19 cellular contexts compared by ENCODE assay signal in genomic region chr5:171697591-171698102, GRCh38.
DNase-seq lines count a peak whose midpoint lies in the region; ATAC-seq, FAIRE-seq and TF ChIP-seq lines count a peak whose summit lies in the region.
"Had no signal": no experiment of that assay in that cellular context is flagged by ENCODE, and none has a peak within 500 bp of the region (broad histone marks: within the 10 kb centered on the region; RNA-seq: fewer than 3 reads in every experiment).

No MANE protein-coding gene starts in this region.

- no peaks in the 10 kb centered on the region for H3K36me3 Mint-ChIP-seq in naive thymus-derived CD4-positive, alpha-beta T cell
- no peaks in the 10 kb centered on the region for H3K36me3 Mint-ChIP-seq in WTC11

- no peak overlapping the region for H3K27ac ChIP-seq in GM12878 (ENCODE audit: control insufficient read depth, insufficient read depth)
- no peak overlapping the region for H3K27ac ChIP-seq in naive thymus-derived CD4-positive, alpha-beta T cell (ENCODE audit: low read depth, low read length)
- H3K27ac ChIP-seq in aorta (ENCODE audit: low read depth in 1 of 2, low read length in 2 of 2), result no peak overlapping the region

- H3K9ac ChIP-seq in GM12878 (ENCODE audit: control insufficient read depth, insufficient read depth, low read length), result no peak overlapping the region

- TF ChIP-seq POLR2A in GM12878 (IDR thresholded peaks at IDR 0.05; ENCODE audit: low read depth, low read length), result no peak

- no peak overlapping the region for H3K4me2 ChIP-seq in GM12878 (ENCODE audit: control insufficient read depth, insufficient read depth)

- H3K4me3 Mint-ChIP-seq in stimulated activated naive CD8-positive, alpha-beta T cell treated with anti-CD3 and anti-CD28 coated beads, Interleukin-15, amount 100 ng/mL, for 72 hours, result no peak overlapping the region
- no peak overlapping the region for H3K4me3 Mint-ChIP-seq in naive thymus-derived CD4-positive, alpha-beta T cell
- H3K4me3 Mint-ChIP-seq in WTC11, result no peak overlapping the region
- H3K4me3 Mint-ChIP-seq: B cell; CD4-positive, alpha-beta T cell; HFFc6 had no signal

- CTCF ChIA-PET in GM12878 (lab: Yijun Ruan, JAX), result no interaction called here
- CTCF ChIA-PET in naive thymus-derived CD4-positive, alpha-beta T cell (lab: Charles Lee), result no interaction called here
- CTCF ChIA-PET in WTC11 (lab: Charles Lee), result interaction anchor here (1.7 kb wide), 2 partner anchors 17 to 161 kb away, joined by 4 to 5 read pairs; no protein-coding TSS in a partner anchor

- H3K27me3 ChIP-seq in GM12878 (replicated peaks in 1 of 2; ENCODE audit: control insufficient read depth in 2 of 2, insufficient read depth in 2 of 2, low read length in 1 of 2) (peaks cover 0 to 2% of the 10 kb centered on the region in 2 experiments; a peak in 1 of 4 replicates), aorta (ENCODE audit: control insufficient read depth in 1 of 2, insufficient read depth in 2 of 2, low read length in 1 of 2) (no peaks in the 10 kb centered on the region)
- no peaks in the 10 kb centered on the region for H3K27me3 ChIP-seq in naive thymus-derived CD4-positive, alpha-beta T cell (ENCODE audit: control insufficient read depth in 2 of 2, insufficient read depth in 2 of 2, low read length in 2 of 2)

- 53% methylated on average over 8 of the region's 8 CpGs for WGBS in GM12878 (ENCODE audit: insufficient coverage, insufficient replicate concordance, low lambda C conversion rate, missing lambda C conversion rate)
- 95 to 96% methylated on average over 8 of the region's 8 CpGs for WGBS in aorta, 2 donors

- no peaks in the 10 kb centered on the region for H4K20me1 ChIP-seq in GM12878 (ENCODE audit: control insufficient read depth, insufficient read depth)

- H3K4me1 Mint-ChIP-seq in stimulated activated naive CD8-positive, alpha-beta T cell treated with anti-CD3 and anti-CD28 coated beads, Interleukin-15, amount 100 ng/mL, for 72 hours, result no peaks in the 10 kb centered on the region
- no peaks in the 10 kb centered on the region for H3K4me1 Mint-ChIP-seq in naive thymus-derived CD4-positive, alpha-beta T cell
- no peaks in the 10 kb centered on the region for H3K4me1 Mint-ChIP-seq in WTC11
- H3K4me1 Mint-ChIP-seq: B cell had no signal

- no peak for FAIRE-seq in GM12878 (lab: Jason Lieb, UNC)
- FAIRE-seq: A204.1, GM19239 had no signal

- H3K4me1 ChIP-seq in GM12878 (ENCODE audit: control insufficient read depth, insufficient read depth, low read length), result no peaks in the 10 kb centered on the region
- no peaks in the 10 kb centered on the region for H3K4me1 ChIP-seq in naive thymus-derived CD4-positive, alpha-beta T cell (ENCODE audit: control insufficient read depth in 2 of 2, insufficient read depth in 2 of 2, low read length in 2 of 2)
- no peaks in the 10 kb centered on the region for H3K4me1 ChIP-seq in aorta (ENCODE audit: control insufficient read depth in 1 of 2, insufficient read depth in 2 of 2, low read length in 2 of 2)

- H3K27ac Mint-ChIP-seq in stimulated activated naive CD8-positive, alpha-beta T cell treated with anti-CD3 and anti-CD28 coated beads, Interleukin-15, amount 100 ng/mL, for 72 hours, result no peak overlapping the region
- H3K27ac Mint-ChIP-seq in naive thymus-derived CD4-positive, alpha-beta T cell, result no peak overlapping the region
- H3K27ac Mint-ChIP-seq in WTC11, result no peak overlapping the region
- H3K27ac Mint-ChIP-seq: B cell; CD4-positive, alpha-beta T cell; HFFc6 had no signal

- ATAC-seq in stimulated activated naive CD8-positive, alpha-beta T cell treated with anti-CD3 and anti-CD28 coated beads, Interleukin-15, amount 100 ng/mL, for 72 hours, result peak; percentile 25
- ATAC-seq in stimulated activated naive CD8-positive, alpha-beta T cell treated with anti-CD3 and anti-CD28 coated beads, Interleukin-15, Interleukin-2, amounts not matched to agents 100 U/mL and 50 U/mL, for 24 hours, result no peak
- ATAC-seq in GM12878 (no peak), aorta (ENCODE audit: low FRiP score) (peak; percentile 19), WTC11 (no peak)
- peak; percentile 18 for ATAC-seq in naive thymus-derived CD4-positive, alpha-beta T cell

- no peak for TF ChIP-seq CTCF in GM12878 (IDR thresholded peaks at IDR 0.05 in 2 of 3, conservative IDR thresholded peaks at IDR 0.05 in 1 of 3; ENCODE audit: control insufficient read depth in 2 of 3, extremely low read depth in 1 of 3, insufficient read depth in 1 of 3, low read depth in 3 of 3, low read length in 3 of 3)
- no peak for TF ChIP-seq CTCF in WTC11 (IDR thresholded peaks at IDR 0.05)

- H3K27me3 Mint-ChIP-seq in stimulated activated naive CD8-positive, alpha-beta T cell treated with anti-CD3 and anti-CD28 coated beads, Interleukin-15, amount 100 ng/mL, for 72 hours, result no peaks in the 10 kb centered on the region
- H3K27me3 Mint-ChIP-seq in naive thymus-derived CD4-positive, alpha-beta T cell, result peaks cover 0 to 6% (median 0%) of the 10 kb centered on the region in 5 donors
- no peaks in the 10 kb centered on the region for H3K27me3 Mint-ChIP-seq in WTC11 (ENCODE audit: low read depth)
- H3K27me3 Mint-ChIP-seq: B cell; CD4-positive, alpha-beta T cell had no signal

- no peaks in the 10 kb centered on the region for H3K36me3 ChIP-seq in GM12878 (ENCODE audit: control insufficient read depth in 2 of 2, insufficient read depth in 2 of 2, low read length in 1 of 2)
- no peaks in the 10 kb centered on the region for H3K36me3 ChIP-seq in naive thymus-derived CD4-positive, alpha-beta T cell (ENCODE audit: control insufficient read depth in 2 of 3, insufficient read depth in 3 of 3, low read length in 3 of 3)
- no peaks in the 10 kb centered on the region for H3K36me3 ChIP-seq in aorta (ENCODE audit: control insufficient read depth in 1 of 2, insufficient read depth in 2 of 2, low read length in 1 of 2)

- SMC1A ChIA-PET in GM12878 (lab: Charles Lee; ENCODE audit: uncharacterized antibody, unreplicated experiment), result interaction anchor here (0.6 kb wide), 1 partner anchor 711 kb away, joined by 3 read pairs; no protein-coding TSS in a partner anchor

- intact Hi-C loops in GM12878 (cut with micrococcal nuclease; ENCODE audit: unreplicated experiment), result no loop called here
- intact Hi-C loops in naive thymus-derived CD4-positive, alpha-beta T cell (cut with micrococcal nuclease), result no loop called here
- intact Hi-C loops in aorta (cut with DNase I), result no loop called here

- no peaks in the 10 kb centered on the region for H3K9me3 ChIP-seq in GM12878 (replicated peaks; ENCODE audit: control insufficient read depth, insufficient read depth, low read length)
- no peaks in the 10 kb centered on the region for H3K9me3 ChIP-seq in naive thymus-derived CD4-positive, alpha-beta T cell (ENCODE audit: control insufficient read depth in 2 of 3, low read length in 3 of 3)
- H3K9me3 ChIP-seq in aorta (ENCODE audit: control insufficient read depth, low read length), result no peaks in the 10 kb centered on the region

- BruUV-seq in GM12878 (replicated peaks; lab: Mats Ljungman, UMichigan), result no TSS peak

- no peak overlapping the region for H2AFZ ChIP-seq in GM12878 (ENCODE audit: control insufficient read depth, low read depth, low read length)

- RAD21 ChIA-PET in GM12878 (lab: Charles Lee; ENCODE audit: unreplicated experiment), result no interaction called here

- no peak overlapping the region for H3K4me3 ChIP-seq in GM12878
- H3K4me3 ChIP-seq in naive thymus-derived CD4-positive, alpha-beta T cell (ENCODE audit: low read length), result no peak overlapping the region
- H3K4me3 ChIP-seq in aorta (ENCODE audit: low read length in 2 of 2), result no peak overlapping the region

- no peak for DNase-seq in stimulated activated naive CD8-positive, alpha-beta T cell treated with anti-CD3 and anti-CD28 coated beads, Interleukin-15, amount 100 ng/mL, for 72 hours
- no peak for DNase-seq in stimulated activated naive CD8-positive, alpha-beta T cell treated with anti-CD3 and anti-CD28 coated beads, Interleukin-15, Interleukin-2, amounts not matched to agents 100 U/mL and 50 U/mL, for 24 hours
- no peak for DNase-seq in GM12878 (ENCODE audit: low read depth, low spot score)
- DNase-seq in naive thymus-derived CD4-positive, alpha-beta T cell, result no peak
- DNase-seq in aorta, result no peak
- DNase-seq in activated CD4-positive, CD25-positive, alpha-beta regulatory T cell (lab: John Stamatoyannopoulos, UW), result no peak
- no peak for DNase-seq in NCI-H510A treated with DMSO at 0.1 percent for 48 hours (lab: John Stamatoyannopoulos, UW)
- no peak for DNase-seq in WTC11 (ENCODE audit: low spot score)
- DNase-seq: C1 segment of cervical spinal cord; Calu3; CD4-positive, alpha-beta T cell; DMS 273 treated with DMSO at 0.1 percent for 48 hours; GOT3; HCEC 1CT; HFFc6; IMR-90 had no signal

- H3K9me3 Mint-ChIP-seq in stimulated activated naive CD8-positive, alpha-beta T cell treated with anti-CD3 and anti-CD28 coated beads, Interleukin-15, amount 100 ng/mL, for 72 hours, result no peaks in the 10 kb centered on the region
- H3K9me3 Mint-ChIP-seq in naive thymus-derived CD4-positive, alpha-beta T cell, result no peaks in the 10 kb centered on the region
- H3K9me3 Mint-ChIP-seq in WTC11, result no peaks in the 10 kb centered on the region
- H3K9me3 Mint-ChIP-seq: CD4-positive, alpha-beta T cell; HFFc6 had no signal

- in situ Hi-C loops in GM12878 (cut with MboI), result no loop called here

- POLR2A ChIA-PET in GM12878 (lab: Charles Lee), result no interaction called here
- POLR2A ChIA-PET in naive thymus-derived CD4-positive, alpha-beta T cell (lab: Charles Lee), result no interaction called here
- POLR2A ChIA-PET in WTC11 (lab: Charles Lee), result no interaction called here

- TF ChIP-seq RAD21 in GM12878 (IDR thresholded peaks at IDR 0.05; ENCODE audit: insufficient read depth, low read depth, low read length), result no peak

- no peak for TF ChIP-seq EP300 in GM12878 (IDR thresholded peaks at IDR 0.05; ENCODE audit: borderline replicate concordance in 1 of 2, control insufficient read depth in 1 of 2, low read depth in 2 of 2, low read length in 2 of 2)

- H3K79me2 ChIP-seq in GM12878 (ENCODE audit: control insufficient read depth, insufficient read depth, low read length), result no peaks in the 10 kb centered on the region

TF ChIP-seq in GM12878, 131 proteins besides CTCF, POLR2A, EP300 and RAD21 (continues in another document):
- TF ChIP-seq WRNIP1 (IDR thresholded peaks at IDR 0.05; ENCODE audit: borderline replicate concordance, low read depth, low read length) (no peak), KDM1A (IDR thresholded peaks at IDR 0.05; ENCODE audit: borderline replicate concordance) (no peak), NFIC (IDR thresholded peaks at IDR 0.05; ENCODE audit: low read depth, low read length) (no peak), JUND (IDR thresholded peaks at IDR 0.05; ENCODE audit: low read depth, low read length) (no peak), CHD1 (IDR thresholded peaks at IDR 0.05; ENCODE audit: low read depth, low read length) (no peak)

TF ChIP-seq in WTC11, 78 proteins besides CTCF, POLR2A, EP300 and RAD21 (continues in another document):
- TF ChIP-seq CDX4 (CRISPR knock-in tag; IDR thresholded peaks at IDR 0.05; ENCODE audit: borderline replicate concordance) (no peak), HMGA2 (CRISPR knock-in tag; IDR thresholded peaks at IDR 0.05) (no peak)

Comparison
In these comparisons a context has a peak if more than half of its experiments do, and no peak if none do; other contexts are left out.
1. ATAC-seq: peak in stimulated activated naive CD8-positive, alpha-beta T cell treated with anti-CD3 and anti-CD28 coated beads, Interleukin-15, amount 100 ng/mL, for 72 hours (single experiment), naive thymus-derived CD4-positive, alpha-beta T cell (single experiment) and aorta (single experiment); none in stimulated activated naive CD8-positive, alpha-beta T cell treated with anti-CD3 and anti-CD28 coated beads, Interleukin-15, Interleukin-2, amounts not matched to agents 100 U/mL and 50 U/mL, for 24 hours (single experiment), GM12878 (single experiment) and WTC11 (single experiment).